In genomic region chr4:56243107-56243506, GRCh38 we compare ENCODE assay signal across 23 cellular contexts.
"Had no signal": no experiment of that assay in that cellular context is flagged by ENCODE, and none has a peak within 500 bp of the region (broad histone marks: within the 10 kb centered on the region; RNA-seq: fewer than 3 reads in every experiment).

No MANE protein-coding gene starts in this region.

- H3K4me3 ChIP-seq: coronary artery, left lung, smooth muscle cell, suprapubic skin, transverse colon, vagina had no signal

- H3K9me3 ChIP-seq: left lung, suprapubic skin, transverse colon, vagina had no signal

- H3K27ac ChIP-seq: coronary artery, left lung, suprapubic skin, transverse colon, vagina had no signal

- DNase-seq: dermis blood vessel endothelial cell; effector memory CD8-positive, alpha-beta T cell; erythroblast; head of caudate nucleus; left cardiac atrium; left lung; mesenchymal stem cell; naive thymus-derived CD8-positive, alpha-beta T cell; nephron progenitor cell; nucleus accumbens; posterior cingulate gyrus; stimulated activated CD4-positive, alpha-beta T cell treated with anti-CD3 and anti-CD28 coated beads, Interleukin-12 subunit alpha, Interleukin-12 subunit beta, amount 100 ng/mL, for 4 hours; stimulated activated CD4-positive, alpha-beta T cell treated with anti-CD3 and anti-CD28 coated beads, Interleukin-1b, Interleukin-23, amount 100 ng/mL, for 48 hours; stimulated activated CD4-positive, alpha-beta T cell treated with anti-CD3 and anti-CD28 coated beads, Interleukin-4, amount 100 ng/mL, for 1 hour; stimulated activated CD8-positive, alpha-beta memory T cell treated with anti-CD3 and anti-CD28 coated beads, Interleukin-4, amount 100 ng/mL, for 48 hours; stimulated activated naive CD4-positive, alpha-beta T cell; stimulated activated naive CD8-positive, alpha-beta T cell treated with anti-CD3 and anti-CD28 coated beads, Interleukin-15, amount 100 ng/mL, for 72 hours; transverse colon had no signal

- H3K4me1 ChIP-seq: left lung, suprapubic skin, vagina had no signal

- ATAC-seq: effector memory CD8-positive, alpha-beta T cell; left cardiac atrium; left lung; naive thymus-derived CD8-positive, alpha-beta T cell; sciatic nerve; stimulated activated naive CD8-positive, alpha-beta T cell treated with anti-CD3 and anti-CD28 coated beads, Interleukin-15, amount 100 ng/mL, for 72 hours had no signal

- H3K27me3 ChIP-seq: left lung, suprapubic skin, transverse colon, vagina had no signal

- H3K36me3 ChIP-seq: left lung, suprapubic skin, transverse colon, vagina had no signal
